Comparison of ENCODE assay signal across 9 cellular contexts in genomic region chr2:73828389-73828817, GRCh38. TPM values are rescaled to one million over a fixed set of nuclear protein-coding genes. Genes with fewer than 3 reads are reported as not detected.
DNase-seq lines count a peak whose midpoint lies in the region; ATAC-seq, FAIRE-seq and TF ChIP-seq lines count a peak whose summit lies in the region.
"Had no signal": no experiment of that assay in that cellular context is flagged by ENCODE, and none has a peak within 500 bp of the region (broad histone marks: within the 10 kb centered on the region; RNA-seq: fewer than 3 reads in every experiment).

No MANE protein-coding gene starts in this region.

- H3K36me3 ChIP-seq in BLaER1 (peaks cover 29% of the 10 kb centered on the region), duodenal mucosa (ENCODE audit: control insufficient read depth in 1 of 2, insufficient read depth in 2 of 2, low read length in 2 of 2) (peaks cover 4 to 12% of the 10 kb centered on the region in 2 donors)

- H3K9me3 ChIP-seq in BLaER1 (peaks cover 8% of the 10 kb centered on the region; the same call in 1 of the 2 replicates), duodenal mucosa (ENCODE audit: control insufficient read depth in 1 of 2, low read length in 2 of 2) (no peaks in the 10 kb centered on the region)

- H3K4me1 ChIP-seq in BLaER1 (peaks cover 42% of the 10 kb centered on the region), duodenal mucosa (ENCODE audit: control insufficient read depth in 1 of 2, insufficient read depth in 2 of 2, low read length in 2 of 2) (peaks cover 24% of the 10 kb centered on the region in 2 donors)

- H3K36me3 Mint-ChIP-seq in neural crest cell (ENCODE audit: low read depth), result peaks cover 4% of the 10 kb centered on the region

- no peak for FAIRE-seq in GM12891 (lab: Jason Lieb, UNC)

- ATAC-seq in HG03469 (IDR thresholded peaks at IDR 0.05; ENCODE audit: unreplicated experiment), result no peak

- TF ChIP-seq POLR2A in NB4 (IDR thresholded peaks at IDR 0.05; ENCODE audit: extremely low read depth, insufficient read length), result no peak
- no peak for TF ChIP-seq POLR2A in GM12891 (IDR thresholded peaks at IDR 0.05; ENCODE audit: low read depth, low read length)
- TF ChIP-seq POLR2A in lower leg skin (IDR thresholded peaks at IDR 0.05), result no peak

- H3K27me3 ChIP-seq in BLaER1 (no peaks in the 10 kb centered on the region), duodenal mucosa (ENCODE audit: control insufficient read depth in 1 of 2, insufficient read depth in 2 of 2, low read length in 2 of 2) (no peaks in the 10 kb centered on the region)

- TF ChIP-seq CTCF in NB4 (IDR thresholded peaks at IDR 0.05; ENCODE audit: low read depth, low read length) (no peak), neural crest cell (conservative IDR thresholded peaks at IDR 0.05) (no peak), lower leg skin (IDR thresholded peaks at IDR 0.05) (no peak)

- peaks cover 22% of the 10 kb centered on the region for H3K4me1 Mint-ChIP-seq in neural crest cell

- H3K27me3 Mint-ChIP-seq in neural crest cell (ENCODE audit: low read depth), result peaks cover 40% of the 10 kb centered on the region

- intact Hi-C loops in lower leg skin (cut with DNase I; ENCODE audit: low total_unique reads), result no loop called here

- 61 to 68% methylated on average over 4 of the region's 4 CpGs for WGBS in lower leg skin, 2 donors

- no peak overlapping the region for H3K27ac Mint-ChIP-seq in neural crest cell (ENCODE audit: unreplicated experiment)

- no peaks in the 10 kb centered on the region for H4K20me1 ChIP-seq in BLaER1

- H3K9me3 Mint-ChIP-seq in neural crest cell, result no peaks in the 10 kb centered on the region

- H3K4me3 Mint-ChIP-seq in neural crest cell, result peak overlapping the region; percentile 83

- H3K9ac ChIP-seq in BLaER1 (peak overlapping the region; percentile 85), duodenal mucosa (ENCODE audit: low read depth in 1 of 2, low read length in 2 of 2) (peak overlapping the region in 1 of 2 donors; percentile 97)

- H3K4me2 ChIP-seq in BLaER1, result peak overlapping the region; percentile 91

- DNase-seq in NB4 (ENCODE audit: low read depth) (no peak), neural crest cell (ENCODE audit: low read depth, low spot score) (no peak), GM12891 (ENCODE audit: insufficient read length, low spot score) (no peak), mucosa of gallbladder (ENCODE audit: low spot score) (no peak), lower leg skin (ENCODE audit: low spot score in 2 of 2) (no peak)

- H3K27ac ChIP-seq in BLaER1 (0 out of 2 replicates have a peak overlapping the region, but pooled peaks have one; percentile 7), duodenal mucosa (ENCODE audit: low read depth, low read length) (no peak overlapping the region)

- H3K4me3 ChIP-seq in BLaER1 (peak overlapping the region; percentile 84), NB4 (ENCODE audit: low read depth, low read length) (peak overlapping the region; percentile 92), duodenal mucosa (ENCODE audit: low read depth in 1 of 2, low read length in 2 of 2) (peak overlapping the region; percentile 97 to 98), lower leg skin (ENCODE audit: low read depth, poor library complexity, severe bottlenecking) (no peak overlapping the region)

TF ChIP-seq in GM12891, 5 proteins besides CTCF, POLR2A, EP300 and RAD21:
- TF ChIP-seq PAX5 (IDR thresholded peaks at IDR 0.05; ENCODE audit: insufficient read depth, low read length, severe bottlenecking) (no peak), SPI1 (IDR thresholded peaks at IDR 0.05; ENCODE audit: low read depth, low read length) (no peak), TAF1 (IDR thresholded peaks at IDR 0.05; ENCODE audit: low read depth, low read length) (no peak), POU2F2 (IDR thresholded peaks at IDR 0.05; ENCODE audit: low read depth, low read length) (no peak), POLR2AphosphoS5 (IDR thresholded peaks at IDR 0.05; ENCODE audit: low read depth, low read length) (no peak)

RNA-seq across cellular contexts. Expression of gene STAMBP, which starts 0.4 kb away (rescaled TPM):
- total RNA-seq in neural crest cell (37.4 and 44.7 TPM in 2 replicates), mucosa of gallbladder (49.0 TPM), lower leg skin (10 to 100 TPM; 30.5 to 49.1 (median 36.6) TPM)
- 48.7 TPM for polyA plus RNA-seq in GM12891 (2012; ENCODE audit: low read depth, missing spikeins)

RNA-seq across cellular contexts. Expression of gene C2orf78, which starts 44.4 kb away (rescaled TPM):
- not detected in 2 replicates for total RNA-seq in neural crest cell
- polyA plus RNA-seq in GM12891 (2012; ENCODE audit: low read depth, missing spikeins), result 0.09 TPM
- not detected for total RNA-seq in mucosa of gallbladder
- not detected for total RNA-seq in lower leg skin
- total RNA-seq: dermis microvascular lymphatic vessel endothelial cell had no signal

RNA-seq across cellular contexts. Expression of gene DUSP11, which starts 48.5 kb away (rescaled TPM):
- total RNA-seq in neural crest cell, result 17.7 and 18.2 TPM in 2 replicates
- polyA plus RNA-seq in GM12891 (2012; ENCODE audit: low read depth, missing spikeins), result 19.4 TPM
- total RNA-seq in mucosa of gallbladder, result 18.2 TPM
- 10 to 100 TPM; 40.6 to 53.7 (median 41.9) TPM for total RNA-seq in lower leg skin
